Comparison of ENCODE assay signal across 14 cellular contexts in genomic region chr11:95985174-95985808, GRCh38.
DNase-seq lines count a peak whose midpoint lies in the region; ATAC-seq, FAIRE-seq and TF ChIP-seq lines count a peak whose summit lies in the region.
"Had no signal": no experiment of that assay in that cellular context is flagged by ENCODE, and none has a peak within 500 bp of the region (broad histone marks: within the 10 kb centered on the region; RNA-seq: fewer than 3 reads in every experiment).

No MANE protein-coding gene starts in this region.

- TF ChIP-seq POLR2A in breast epithelium (IDR thresholded peaks at IDR 0.05), result no peak
- TF ChIP-seq POLR2A in spleen (IDR thresholded peaks at IDR 0.05), result no peak

- no peak for TF ChIP-seq CTCF in MCF 10A (IDR thresholded peaks at IDR 0.05; ENCODE audit: unreplicated experiment)
- no peak for TF ChIP-seq CTCF in breast epithelium (IDR thresholded peaks at IDR 0.05)
- no peak for TF ChIP-seq CTCF in epithelial cell of esophagus (IDR thresholded peaks at IDR 0.05; ENCODE audit: insufficient read depth, low read depth, low read length, missing control alignments)
- TF ChIP-seq CTCF in spleen (IDR thresholded peaks at IDR 0.05 in 8 of 11, conservative IDR thresholded peaks at IDR 0.05 in 3 of 11), result no peak
- TF ChIP-seq CTCF in D721Med (IDR thresholded peaks at IDR 0.05; ENCODE audit: insufficient read depth, missing control alignments), result no peak

- H3K4me3 ChIP-seq in breast epithelium (no peak overlapping the region), epithelial cell of esophagus (ENCODE audit: low read length) (no peak overlapping the region), subcutaneous abdominal adipose tissue (ENCODE audit: low read depth in 1 of 5, low read length in 5 of 5) (no peak overlapping the region), spleen (no peak overlapping the region)
- H3K4me3 ChIP-seq: suprapubic skin had no signal

- H3K27me3 ChIP-seq in breast epithelium (no peaks in the 10 kb centered on the region), subcutaneous abdominal adipose tissue (ENCODE audit: control insufficient read depth in 5 of 5, insufficient read depth in 4 of 5, low read length in 5 of 5) (no peaks in the 10 kb centered on the region), spleen (replicated peaks in 1 of 7) (no peaks in the 10 kb centered on the region)
- H3K27me3 ChIP-seq: suprapubic skin had no signal

- H3K36me3 Mint-ChIP-seq in MCF 10A (ENCODE audit: insufficient read depth, unreplicated experiment) (peaks cover 4% of the 10 kb centered on the region), T-helper 17 cell (ENCODE audit: low read depth) (peaks cover 15% of the 10 kb centered on the region)

- no TSS peak for BruUV-seq in MCF 10A (replicated peaks; lab: Mats Ljungman, UMichigan)

- DNase-seq in MCF 10A (ENCODE audit: unreplicated experiment) (peak; percentile 12), breast epithelium (ENCODE audit: low spot score in 2 of 2) (no peak), T-helper 17 cell (no peak), epithelial cell of esophagus (ENCODE audit: low read depth) (peak; percentile 18), spleen (no peak), D721Med (ENCODE audit: insufficient read length, low spot score) (no peak)
- DNase-seq: activated CD4-positive, alpha-beta T cell treated with anti-CD3 and anti-CD28 coated beads, Interleukin-2, amount 50 U/mL, for 48 hours; MM.1S; stimulated activated CD4-positive, alpha-beta T cell treated with anti-CD3 and anti-CD28 coated beads, Interleukin-4, amount 100 ng/mL, for 1 hour; stimulated activated CD8-positive, alpha-beta memory T cell treated with anti-CD3 and anti-CD28 coated beads, Interleukin-4, amount 100 ng/mL, for 48 hours had no signal

- intact Hi-C loops in MCF 10A (cut with micrococcal nuclease) (no loop called here), breast epithelium (cut with DNase I; ENCODE audit: low total_unique reads) (no loop called here), spleen (cut with DNase I; ENCODE audit: low total_unique reads) (no loop called here)

- ATAC-seq in T-helper 17 cell (no peak), GM19023 (IDR thresholded peaks at IDR 0.05; ENCODE audit: unreplicated experiment) (no peak)
- ATAC-seq: HCT116 had no signal

- CTCF ChIA-PET in MCF 10A (lab: Yijun Ruan, JAX), result no interaction called here

- POLR2A ChIA-PET in MCF 10A (lab: Yijun Ruan, JAX), result interaction anchor here (0.7 to 2.1 kb wide), 3 partner anchors 11 to 917 kb away, joined by 3 to 5 read pairs (median 3); no protein-coding TSS in a partner anchor

- H3K9me3 Mint-ChIP-seq in MCF 10A (ENCODE audit: unreplicated experiment), result no peaks in the 10 kb centered on the region

- H3K27ac Mint-ChIP-seq in MCF 10A (ENCODE audit: low read depth, unreplicated experiment) (peak overlapping the region; percentile 68), T-helper 17 cell (peak overlapping the region; percentile 22)

- no peaks in the 10 kb centered on the region for H3K4me1 ChIP-seq in breast epithelium
- H3K4me1 ChIP-seq in subcutaneous abdominal adipose tissue (ENCODE audit: control insufficient read depth in 5 of 5, insufficient read depth in 5 of 5, low read length in 5 of 5), result peaks cover 0 to 16% (median 0%) of the 10 kb centered on the region in 5 donors
- no peaks in the 10 kb centered on the region for H3K4me1 ChIP-seq in spleen
- H3K4me1 ChIP-seq: suprapubic skin had no signal

- no peak overlapping the region for H3K4me3 Mint-ChIP-seq in MCF 10A (ENCODE audit: unreplicated experiment)
- H3K4me3 Mint-ChIP-seq in T-helper 17 cell, result no peak overlapping the region

- 52 to 81% (median 68%) methylated on average over 1 of the region's 1 CpG for WGBS in spleen, 5 donors

- peak overlapping the region in 1 of 5 donors; percentile 28 for H3K9ac ChIP-seq in subcutaneous abdominal adipose tissue (ENCODE audit: low read length in 5 of 5)

- H3K27me3 Mint-ChIP-seq in MCF 10A (ENCODE audit: insufficient read depth, unreplicated experiment), result no peaks in the 10 kb centered on the region
- H3K27me3 Mint-ChIP-seq in T-helper 17 cell, result no peaks in the 10 kb centered on the region

- no peak overlapping the region for H3K27ac ChIP-seq in breast epithelium
- H3K27ac ChIP-seq in subcutaneous abdominal adipose tissue (ENCODE audit: low read depth, low read length), result peak overlapping the region; percentile 60
- H3K27ac ChIP-seq in spleen, result no peak overlapping the region
- H3K27ac ChIP-seq: suprapubic skin had no signal

- H3K36me3 ChIP-seq in breast epithelium (no peaks in the 10 kb centered on the region), subcutaneous abdominal adipose tissue (ENCODE audit: control insufficient read depth in 5 of 5, insufficient read depth in 5 of 5, low read length in 5 of 5) (peaks cover 19 to 47% (median 27%) of the 10 kb centered on the region in 5 donors), spleen (peaks cover 0 to 90% (median 27%) of the 10 kb centered on the region in 6 donors)

- FAIRE-seq in D721Med (lab: Jason Lieb, UNC), result no peak

- H3K4me1 Mint-ChIP-seq in MCF 10A (ENCODE audit: insufficient read depth, unreplicated experiment), result peaks cover 10% of the 10 kb centered on the region
- peaks cover 3% of the 10 kb centered on the region for H3K4me1 Mint-ChIP-seq in T-helper 17 cell

- H3K9me3 ChIP-seq in breast epithelium, result no peaks in the 10 kb centered on the region
- no peaks in the 10 kb centered on the region for H3K9me3 ChIP-seq in T-helper 17 cell (ENCODE audit: control insufficient read depth, low read length, poor library complexity, severe bottlenecking)
- no peaks in the 10 kb centered on the region for H3K9me3 ChIP-seq in subcutaneous abdominal adipose tissue (ENCODE audit: control insufficient read depth in 5 of 5, low read length in 5 of 5)
- H3K9me3 ChIP-seq in spleen, result no peaks in the 10 kb centered on the region
- H3K9me3 ChIP-seq: suprapubic skin had no signal

Comparison
In these comparisons a context has a peak if more than half of its experiments do, and no peak if none do; other contexts are left out.
1. DNase-seq: peak in MCF 10A (single experiment) and epithelial cell of esophagus (single experiment); none in breast epithelium (0 of 2), T-helper 17 cell (0 of 3), spleen (single experiment) and D721Med (single experiment).